In the genomic region with DNA sequence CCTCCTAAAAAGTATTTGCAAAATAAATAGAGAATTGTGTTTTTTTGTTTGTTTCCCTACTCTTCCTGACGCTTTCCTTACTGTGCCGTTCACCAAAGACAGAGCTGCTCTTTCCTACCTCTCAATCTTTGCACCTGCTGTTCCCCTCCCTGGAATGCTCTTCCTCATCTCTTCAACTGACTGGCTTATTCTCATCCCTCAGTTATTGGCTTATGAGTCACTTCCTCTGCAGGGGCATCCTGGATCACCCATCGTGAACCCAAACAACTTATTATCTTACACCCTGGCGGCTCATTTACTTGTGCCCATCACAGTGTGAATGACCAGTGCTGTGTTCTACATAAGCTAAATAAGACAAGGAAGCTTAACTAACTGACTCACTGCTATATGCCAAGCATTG, we compare ENCODE assay signal across 11 cellular contexts. TPM values are rescaled to one million over a fixed set of nuclear protein-coding genes. Genes with fewer than 3 reads are reported as not detected.
"Had no signal": no experiment of that assay in that cellular context is flagged by ENCODE, and none has a peak within 500 bp of the region (broad histone marks: within the 10 kb centered on the region; RNA-seq: fewer than 3 reads in every experiment).

No MANE protein-coding gene starts in this region.

- H3K36me3 ChIP-seq: ascending aorta, left ventricle myocardium inferior, right atrium auricular region, thyroid gland had no signal

- DNase-seq: activated CD4-positive, alpha-beta T cell treated with anti-CD3 and anti-CD28 coated beads, Interleukin-2, amount 50 U/mL, for 4 hours; activated gamma-delta T cell; cortex of kidney; hypothalamus; kidney; left ventricle myocardium inferior; stimulated activated CD4-positive, alpha-beta T cell treated with anti-CD3 and anti-CD28 coated beads, Interleukin-2, amount 100 ng/mL, for 24 hours; stimulated activated naive CD4-positive, alpha-beta T cell treated with Interleukin-2 at 50 U/mL for 16 hours; thyroid gland had no signal

- H3K4me3 ChIP-seq: ascending aorta, left ventricle myocardium inferior, right atrium auricular region, thyroid gland had no signal

- H3K9me3 ChIP-seq: ascending aorta, left ventricle myocardium inferior, right atrium auricular region, thyroid gland had no signal

- H3K4me1 ChIP-seq: ascending aorta, left ventricle myocardium inferior, right atrium auricular region, thyroid gland had no signal

- H3K27me3 ChIP-seq: ascending aorta, right atrium auricular region, thyroid gland had no signal

- H3K27ac ChIP-seq: ascending aorta, left ventricle myocardium inferior, right atrium auricular region, thyroid gland had no signal

RNA-seq across cellular contexts. Expression of gene HMMR, which starts 59.2 kb away (rescaled TPM):
- total RNA-seq: ascending aorta had no signal
